ENCODE assay signal across 19 cellular contexts in genomic region chr11:118740892-118741291, GRCh38.
"Had no signal": no experiment of that assay in that cellular context is flagged by ENCODE, and none has a peak within 500 bp of the region (broad histone marks: within the 10 kb centered on the region; RNA-seq: fewer than 3 reads in every experiment).

No MANE protein-coding gene starts in this region.

- H3K27me3 ChIP-seq: left lung, transverse colon, vagina had no signal

- H3K4me1 ChIP-seq: foreskin keratinocyte, left lung, transverse colon, vagina had no signal

- H3K9me3 ChIP-seq: left lung, transverse colon, vagina had no signal

- H3K36me3 ChIP-seq: left lung, transverse colon, vagina had no signal

- FAIRE-seq: astrocyte, small intestine had no signal

- DNase-seq: activated CD8-positive, alpha-beta memory T cell treated with anti-CD3 and anti-CD28 coated beads, Interleukin-2, amount 50 U/mL, for 4 hours; activated T-cell treated with anti-CD3 and anti-CD28 coated beads, Interleukin-2, amount 50 U/mL, for 24 hours; central memory CD4-positive, alpha-beta T cell; dermis blood vessel endothelial cell; effector CD8-positive, alpha-beta T cell; erythroblast; foreskin keratinocyte; immature natural killer cell; left lung; naive thymus-derived CD8-positive, alpha-beta T cell; small intestine; stimulated activated CD4-positive, alpha-beta T cell treated with anti-CD3 and anti-CD28 coated beads, Interleukin-2, amount 100 ng/mL, for 24 hours; transverse colon had no signal

- H3K4me3 ChIP-seq: left lung, transverse colon, vagina had no signal

- ATAC-seq: activated naive CD4-positive, alpha-beta T cell treated with anti-CD3 and anti-CD28 coated beads, Interleukin-2, amount 50 U/mL, for 72 hours; activated T-helper 17 cell treated with anti-CD3 and anti-CD28 coated beads, Interleukin-2, amount 50 U/mL, for 72 hours; foreskin keratinocyte; left lung; naive thymus-derived CD8-positive, alpha-beta T cell; sciatic nerve; stimulated activated memory B cell treated with anti-CD40 and anti-IgM and Interleukin-4, amounts not matched to agents 10 μg/mL and 1 μg/mL and 100 μg/mL, for 72 hours had no signal

- H3K27ac ChIP-seq: foreskin keratinocyte, left lung, transverse colon, vagina had no signal
